ENCODE assay signal across 9 cellular contexts in the genomic region with DNA sequence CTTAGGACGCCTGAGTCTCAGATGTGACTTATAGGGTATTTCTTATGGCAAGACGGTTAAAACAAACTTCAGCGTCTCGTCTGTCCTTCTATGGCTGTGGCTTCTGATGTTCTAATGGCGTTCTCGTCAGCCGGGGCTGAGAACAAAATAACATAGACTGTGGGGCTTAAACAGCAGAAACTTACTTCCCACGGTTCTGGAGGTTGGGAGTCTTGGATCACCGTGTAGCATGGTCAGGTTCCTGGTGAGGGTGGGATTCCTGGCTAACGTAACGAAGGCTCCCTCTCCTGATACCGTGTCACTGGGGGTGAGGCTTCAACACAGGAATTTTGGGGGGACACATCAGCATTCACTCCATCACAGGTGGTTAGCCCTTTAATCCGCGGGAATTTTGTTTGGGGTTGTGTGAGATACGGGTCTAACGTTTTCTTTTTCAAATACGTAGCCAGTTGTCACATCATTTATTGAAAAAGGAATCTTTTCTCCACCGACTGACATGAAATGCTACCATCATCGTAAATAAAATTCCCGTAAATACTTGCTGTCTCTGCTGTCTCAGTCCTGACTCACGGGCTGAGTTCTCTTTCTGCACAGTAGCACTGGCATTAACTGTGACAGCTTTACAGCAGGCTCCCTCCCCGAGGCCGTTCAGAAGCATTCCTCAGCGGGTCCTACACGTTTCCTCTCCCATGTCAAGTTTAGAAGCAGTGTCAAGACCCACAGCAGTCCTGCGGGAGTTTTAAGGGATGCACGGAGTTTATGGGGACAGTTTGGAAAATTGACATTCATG. TPM values are rescaled to one million over a fixed set of nuclear protein-coding genes. Genes with fewer than 3 reads are reported as not detected.
DNase-seq lines count a peak whose midpoint lies in the region; ATAC-seq and TF ChIP-seq lines count a peak whose summit lies in the region.
"Had no signal": no experiment of that assay in that cellular context is flagged by ENCODE, and none has a peak within 500 bp of the region (broad histone marks: within the 10 kb centered on the region; RNA-seq: fewer than 3 reads in every experiment).

No MANE protein-coding gene starts in this region.

- no peak for ATAC-seq in activated CD8-positive, alpha-beta memory T cell treated with anti-CD3 and anti-CD28 coated beads, Interleukin-2, amount 10 ng/mL, durations not matched to agents 7 days and 5 days
- ATAC-seq in GM21360 (IDR thresholded peaks at IDR 0.05; ENCODE audit: unreplicated experiment) (no peak), natural killer cell (no peak), HG03378 (IDR thresholded peaks at IDR 0.05; ENCODE audit: unreplicated experiment) (no peak)

- H3K27me3 Mint-ChIP-seq in activated CD8-positive, alpha-beta memory T cell treated with anti-CD3 and anti-CD28 coated beads, Interleukin-2, amount 10 ng/mL, durations not matched to agents 7 days and 5 days, result peaks cover 5% of the 10 kb centered on the region
- peaks cover 21 to 23% of the 10 kb centered on the region in 2 donors for H3K27me3 Mint-ChIP-seq in natural killer cell (ENCODE audit: low read depth in 2 of 2)
- no peaks in the 10 kb centered on the region for H3K27me3 Mint-ChIP-seq in CD8-positive, alpha-beta memory T cell

- no peak overlapping the region for H3K27ac Mint-ChIP-seq in activated CD8-positive, alpha-beta memory T cell treated with anti-CD3 and anti-CD28 coated beads, Interleukin-2, amount 10 ng/mL, durations not matched to agents 7 days and 5 days
- no peak overlapping the region for H3K27ac Mint-ChIP-seq in natural killer cell
- H3K27ac Mint-ChIP-seq in CD8-positive, alpha-beta memory T cell, result no peak overlapping the region

- no peaks in the 10 kb centered on the region for H3K36me3 ChIP-seq in right atrium auricular region
- no peaks in the 10 kb centered on the region for H3K36me3 ChIP-seq in CD8-positive, alpha-beta memory T cell (ENCODE audit: insufficient read depth, low read length)

- H3K4me1 ChIP-seq in right atrium auricular region, result peaks cover 0 to 71% of the 10 kb centered on the region in 2 donors
- peaks cover 25% of the 10 kb centered on the region for H3K4me1 ChIP-seq in CD8-positive, alpha-beta memory T cell (ENCODE audit: insufficient read depth, low read length)

- intact Hi-C loops in natural killer cell (cut with micrococcal nuclease), result loop anchor here (10.0 kb wide), 1 partner anchor 299 kb away; no protein-coding TSS in a partner anchor

- TF ChIP-seq CTCF in right atrium auricular region (IDR thresholded peaks at IDR 0.05), result no peak
- TF ChIP-seq CTCF in natural killer cell (IDR thresholded peaks at IDR 0.05), result no peak

- H3K4me3 Mint-ChIP-seq in activated CD8-positive, alpha-beta memory T cell treated with anti-CD3 and anti-CD28 coated beads, Interleukin-2, amount 10 ng/mL, durations not matched to agents 7 days and 5 days, result no peak overlapping the region
- no peak overlapping the region for H3K4me3 Mint-ChIP-seq in natural killer cell
- H3K4me3 Mint-ChIP-seq in CD8-positive, alpha-beta memory T cell, result no peak overlapping the region

- H3K27ac ChIP-seq in right atrium auricular region, result peak overlapping the region; percentile 88 to 96
- H3K27ac ChIP-seq in CD8-positive, alpha-beta memory T cell (ENCODE audit: low read depth, low read length), result no peak overlapping the region

- H3K9me3 Mint-ChIP-seq in activated CD8-positive, alpha-beta memory T cell treated with anti-CD3 and anti-CD28 coated beads, Interleukin-2, amount 10 ng/mL, durations not matched to agents 7 days and 5 days (ENCODE audit: low read depth), result no peaks in the 10 kb centered on the region
- H3K9me3 Mint-ChIP-seq in natural killer cell, result no peaks in the 10 kb centered on the region
- H3K9me3 Mint-ChIP-seq in CD8-positive, alpha-beta memory T cell, result no peaks in the 10 kb centered on the region

- DNase-seq in ELF-1 (ENCODE audit: low read depth, low spot score) (peak; percentile 77), right atrium auricular region (ENCODE audit: low spot score) (peak; percentile 58), skeletal muscle cell (ENCODE audit: low read depth) (peak; percentile 73), natural killer cell (no peak)
- DNase-seq in activated CD8-positive, alpha-beta memory T cell treated with anti-CD3 and anti-CD28 coated beads, Interleukin-2, amount 10 ng/mL, durations not matched to agents 7 days and 5 days, result peak; percentile 33
- no peak for DNase-seq in CD8-positive, alpha-beta memory T cell
- DNase-seq: hypothalamus had no signal

- H3K4me3 ChIP-seq in right atrium auricular region (no peak overlapping the region), skeletal muscle cell (ENCODE audit: low read depth, low read length) (no peak overlapping the region)
- no peak overlapping the region for H3K4me3 ChIP-seq in CD8-positive, alpha-beta memory T cell (ENCODE audit: low read length)

- no peaks in the 10 kb centered on the region for H3K27me3 ChIP-seq in right atrium auricular region
- H3K27me3 ChIP-seq in CD8-positive, alpha-beta memory T cell (ENCODE audit: insufficient read depth, low read length, poor library complexity, severe bottlenecking), result no peaks in the 10 kb centered on the region

- POLR2A ChIA-PET in CD8-positive, alpha-beta memory T cell (lab: Charles Lee), result no interaction called here

- CTCF ChIA-PET in activated CD8-positive, alpha-beta memory T cell treated with anti-CD3 and anti-CD28 coated beads, Interleukin-2, amount 10 ng/mL, durations not matched to agents 7 days and 5 days (lab: Charles Lee), result no interaction called here
- CTCF ChIA-PET in CD8-positive, alpha-beta memory T cell (lab: Charles Lee), result no interaction called here

- H3K9me3 ChIP-seq in right atrium auricular region, result no peaks in the 10 kb centered on the region
- H3K9me3 ChIP-seq in CD8-positive, alpha-beta memory T cell (ENCODE audit: low read length), result no peaks in the 10 kb centered on the region

- H3K4me1 Mint-ChIP-seq in activated CD8-positive, alpha-beta memory T cell treated with anti-CD3 and anti-CD28 coated beads, Interleukin-2, amount 10 ng/mL, durations not matched to agents 7 days and 5 days, result peaks cover 13% of the 10 kb centered on the region
- H3K4me1 Mint-ChIP-seq in natural killer cell, result peaks cover 11 to 12% of the 10 kb centered on the region in 2 donors
- H3K4me1 Mint-ChIP-seq in CD8-positive, alpha-beta memory T cell, result peaks cover 12 to 17% (median 15%) of the 10 kb centered on the region in 3 donors

- H3K36me3 Mint-ChIP-seq in activated CD8-positive, alpha-beta memory T cell treated with anti-CD3 and anti-CD28 coated beads, Interleukin-2, amount 10 ng/mL, durations not matched to agents 7 days and 5 days, result no peaks in the 10 kb centered on the region
- no peaks in the 10 kb centered on the region for H3K36me3 Mint-ChIP-seq in natural killer cell
- H3K36me3 Mint-ChIP-seq in CD8-positive, alpha-beta memory T cell, result peaks cover 0 to 4% (median 0%) of the 10 kb centered on the region in 3 donors

RNA-seq across cellular contexts. Expression of a gene that starts 8.1 kb away (rescaled TPM):
- total RNA-seq in activated CD8-positive, alpha-beta memory T cell treated with anti-CD3 and anti-CD28 coated beads, Interleukin-2, amount 10 ng/mL, durations not matched to agents 7 days and 5 days, result 10 to 100 TPM; 16.4 to 19.5 TPM
- total RNA-seq in right atrium auricular region, result 10 to 100 TPM in 1 of 2 donors, 1 to 10 TPM in 1; 5.8 to 12.0 TPM
- total RNA-seq in natural killer cell, result 10 to 100 TPM; 41.4 to 46.0 (median 43.3) TPM
- 10 to 100 TPM; 13.5 to 14.5 TPM for total RNA-seq in CD8-positive, alpha-beta memory T cell
- polyA plus RNA-seq in CD8-positive, alpha-beta memory T cell, result 4.9 TPM

Comparison
In these comparisons a context has a peak if more than half of its experiments do, and no peak if none do; other contexts are left out.
1. DNase-seq: peak in ELF-1 (single experiment), activated CD8-positive, alpha-beta memory T cell treated with anti-CD3 and anti-CD28 coated beads, Interleukin-2, amount 10 ng/mL, durations not matched to agents 7 days and 5 days (single experiment), right atrium auricular region (single experiment) and skeletal muscle cell (single experiment); none in natural killer cell (single experiment) and CD8-positive, alpha-beta memory T cell (0 of 5).